ENCODE assay signal across 27 cellular contexts in the genomic region with DNA sequence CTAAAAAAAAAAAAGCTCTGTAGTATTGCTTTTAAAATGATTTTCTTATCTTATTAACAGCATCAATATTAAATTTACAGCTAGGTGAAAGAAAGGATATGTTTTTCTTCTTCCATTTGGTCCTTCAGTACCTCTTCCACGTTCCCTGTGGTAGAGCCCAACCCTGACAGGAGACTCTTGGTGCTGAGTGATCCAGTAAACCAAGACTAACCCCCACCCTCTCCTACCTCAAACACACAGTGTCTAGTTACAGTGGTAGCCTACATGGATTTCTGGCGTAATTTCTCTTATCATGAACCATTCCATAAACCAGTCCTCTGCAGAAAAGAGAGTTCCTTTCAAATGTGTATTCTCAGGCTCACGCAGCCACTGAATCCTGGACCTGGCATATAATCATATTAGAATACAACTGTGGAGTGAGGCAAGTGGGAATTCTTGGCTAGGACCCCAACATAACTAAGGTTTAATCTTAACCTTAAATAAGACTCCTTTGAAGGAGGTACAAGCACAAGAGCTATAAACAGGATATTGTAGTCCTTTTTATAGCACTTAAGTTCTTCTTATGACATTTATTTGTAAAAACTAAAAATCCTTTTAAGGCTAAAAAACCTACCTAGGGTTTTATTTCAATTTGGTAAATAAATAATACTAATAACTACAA.
"Had no signal": no experiment of that assay in that cellular context is flagged by ENCODE, and none has a peak within 500 bp of the region (broad histone marks: within the 10 kb centered on the region; RNA-seq: fewer than 3 reads in every experiment).

No MANE protein-coding gene starts in this region.

- H3K27me3 ChIP-seq: neutrophil, pancreas, right atrium auricular region, right lobe of liver, sigmoid colon, stomach, thyroid gland, tibial nerve, upper lobe of left lung, uterus had no signal

- DNase-seq: naive B cell; naive thymus-derived CD8-positive, alpha-beta T cell; nephron progenitor cell; occipital lobe; pancreas; retina; right lobe of liver; sigmoid colon; small intestine; stimulated activated CD4-positive, alpha-beta T cell treated with anti-CD3 and anti-CD28 coated beads, Interleukin-15, amount 100 ng/mL, for 24 hours; stimulated activated CD4-positive, alpha-beta T cell treated with anti-CD3 and anti-CD28 coated beads, Interleukin-2, amount 100 ng/mL, for 24 hours; stimulated activated CD4-positive, alpha-beta T cell treated with anti-CD3 and anti-CD28 coated beads, Interleukin-2, amount 100 ng/mL, for 48 hours; stimulated activated CD4-positive, alpha-beta T cell treated with anti-CD3 and anti-CD28 coated beads, Interleukin-4, amount 100 ng/mL, for 24 hours; stimulated activated naive B cell treated with anti-CD40 and anti-IgM and Interleukin-4, amounts not matched to agents 10 μg/mL and 1 μg/mL and 100 μg/mL, for 72 hours; stimulated activated naive CD4-positive, alpha-beta T cell treated with Interleukin-2 at 50 U/mL for 16 hours; stomach; thyroid gland; trophoblast cell; upper lobe of left lung; uterus had no signal

- H3K36me3 ChIP-seq: neutrophil, pancreas, prostate gland, right atrium auricular region, right lobe of liver, sigmoid colon, stomach, thoracic aorta, thyroid gland, tibial nerve, upper lobe of left lung, uterus had no signal

- H3K4me3 ChIP-seq: pancreas, prostate gland, right atrium auricular region, right lobe of liver, sigmoid colon, stomach, thoracic aorta, thyroid gland, tibial nerve, upper lobe of left lung, uterus had no signal

- H3K27ac ChIP-seq: neutrophil, pancreas, prostate gland, right lobe of liver, stomach, thoracic aorta, thyroid gland, tibial nerve, upper lobe of left lung, uterus had no signal

- H3K9me3 ChIP-seq: neutrophil, pancreas, prostate gland, right atrium auricular region, right lobe of liver, sigmoid colon, stomach, thoracic aorta, thyroid gland, tibial nerve, upper lobe of left lung, uterus had no signal

- ATAC-seq: naive thymus-derived CD8-positive, alpha-beta T cell; natural killer cell treated with Interleukin-12 subunit alpha and Interleukin-12 subunit beta and Interleukin-15 and Interleukin-18, amount 100 ng/mL, for 72 hours; pancreas; right lobe of liver; stimulated activated effector memory CD8-positive, alpha-beta T cell treated with anti-CD3 and anti-CD28 coated beads, Interleukin-12 subunit alpha, Interleukin-12 subunit beta, amount 100 ng/mL, for 72 hours; stimulated activated naive B cell treated with anti-CD40 and anti-IgM and Interleukin-4, amounts not matched to agents 10 μg/mL and 1 μg/mL and 100 μg/mL, for 72 hours had no signal

- H3K4me1 ChIP-seq: pancreas, prostate gland, right atrium auricular region, right lobe of liver, stomach, thyroid gland, tibial nerve, uterus had no signal
